In the genomic region with DNA sequence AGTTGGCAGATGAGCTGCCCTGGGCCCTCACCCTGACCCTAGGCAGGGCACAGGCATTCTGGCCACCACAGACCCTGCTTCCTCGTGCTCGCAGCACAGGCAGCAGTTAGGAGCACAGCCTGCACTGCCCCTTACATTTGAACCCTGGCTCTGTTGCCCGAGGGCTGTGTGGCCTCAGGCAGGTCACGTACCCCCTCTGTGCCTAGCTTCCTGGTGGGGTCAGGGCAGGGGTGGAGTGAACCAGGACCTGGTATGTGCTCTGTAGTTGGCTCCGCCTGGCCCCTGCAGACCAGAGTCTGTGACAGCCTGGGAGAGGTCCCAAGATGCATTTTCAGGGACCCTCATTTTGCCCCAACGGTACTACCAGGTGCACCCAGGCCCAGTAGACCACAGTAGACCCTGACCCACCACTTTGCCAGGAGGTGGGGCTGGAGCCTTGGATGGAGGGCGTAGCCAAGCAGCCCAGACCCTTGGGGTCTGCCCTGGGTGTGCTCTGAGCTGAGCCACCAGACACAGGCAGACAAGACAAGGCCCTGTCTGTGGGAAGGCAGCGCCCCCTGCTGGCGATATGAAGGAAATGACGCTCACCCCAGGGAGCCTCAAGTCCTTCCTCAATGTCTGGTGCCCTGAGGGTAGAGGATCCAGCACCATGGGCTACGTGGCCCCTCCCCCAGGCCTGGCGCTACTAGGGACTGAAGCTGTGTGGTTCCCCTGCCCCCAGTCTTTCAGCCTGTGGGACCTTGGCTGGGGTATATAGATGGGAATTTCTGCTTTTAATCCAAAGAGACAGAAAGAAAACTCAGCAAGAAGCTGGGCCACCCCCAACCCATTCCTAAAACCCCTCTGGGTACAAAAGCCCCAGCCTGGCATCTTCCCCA, we compare ENCODE assay signal across 7 cellular contexts. TPM values are rescaled to one million over a fixed set of nuclear protein-coding genes. Genes with fewer than 3 reads are reported as not detected.
DNase-seq lines count a peak whose midpoint lies in the region; ATAC-seq, FAIRE-seq and TF ChIP-seq lines count a peak whose summit lies in the region.

No MANE protein-coding gene starts in this region.

- TF ChIP-seq CTCF in adrenal gland (IDR thresholded peaks at IDR 0.05): peak; percentile 90 to 97 (median 94)
- peak; percentile 90 to 98 (median 96) for TF ChIP-seq CTCF in heart left ventricle (IDR thresholded peaks at IDR 0.05)
- TF ChIP-seq CTCF in psoas muscle (IDR thresholded peaks at IDR 0.05): peak; percentile 99
- peak; percentile 96 to 98 (median 97) for TF ChIP-seq CTCF in uterus (IDR thresholded peaks at IDR 0.05)

- TF ChIP-seq POLR2A in GM12891 (IDR thresholded peaks at IDR 0.05; ENCODE audit: low read depth, low read length): no peak
- TF ChIP-seq POLR2A in adrenal gland (IDR thresholded peaks at IDR 0.05): no peak
- no peak for TF ChIP-seq POLR2A in heart left ventricle (IDR thresholded peaks at IDR 0.05)
- TF ChIP-seq POLR2A in uterus (IDR thresholded peaks at IDR 0.05): peak in 1 of 2 donors; percentile 23

- no peaks in the 10 kb centered on the region for H3K9me3 ChIP-seq in adrenal gland (replicated peaks in 1 of 3)
- H3K9me3 ChIP-seq in heart left ventricle: no peaks in the 10 kb centered on the region
- no peaks in the 10 kb centered on the region for H3K9me3 ChIP-seq in psoas muscle
- H3K9me3 ChIP-seq in uterus: no peaks in the 10 kb centered on the region

- H3K4me3 ChIP-seq in adrenal gland (no peak overlapping the region), heart left ventricle (no peak overlapping the region), psoas muscle (no peak overlapping the region), uterus (no peak overlapping the region)

- DNase-seq in GM12891 (ENCODE audit: insufficient read length, low spot score) (peak; percentile 93), NCI-H1105 treated with DMSO at 0.1 percent for 48 hours (lab: John Stamatoyannopoulos, UW) (peak; percentile 82), SW480 (ENCODE audit: low spot score) (peak; percentile 76), adrenal gland (peak; percentile 68 to 92 (median 80)), heart left ventricle (peak; percentile 80 to 91 (median 84)), psoas muscle (peak; percentile 87 to 91), uterus (peak; percentile 85 to 91)

- H3K4me1 ChIP-seq in adrenal gland (replicated peaks in 1 of 2): peaks cover 7 to 16% of the 10 kb centered on the region in 2 donors
- H3K4me1 ChIP-seq in heart left ventricle: peaks cover 0 to 98% (median 77%) of the 10 kb centered on the region in 12 donors
- peaks cover 25% of the 10 kb centered on the region for H3K4me1 ChIP-seq in psoas muscle
- peaks cover 24 to 50% of the 10 kb centered on the region in 2 donors for H3K4me1 ChIP-seq in uterus

- 34 to 44% (median 38%) methylated on average over 6 to 12 of the region's 12 CpGs for WGBS in adrenal gland, 4 donors
- 43 to 48% (median 44%) methylated on average over 10 to 12 of the region's 12 CpGs for WGBS in heart left ventricle, 4 donors
- 36 to 49% (median 36%) methylated on average over 12 of the region's 12 CpGs for WGBS in psoas muscle, 3 donors

- ATAC-seq in heart left ventricle (peak; percentile 36 to 75 (median 62)), psoas muscle (peak; percentile 76 to 83 (median 80))

- H3K27me3 ChIP-seq in adrenal gland (peaks cover 8% of the 10 kb centered on the region), heart left ventricle (peaks cover 0 to 12% (median 0%) of the 10 kb centered on the region in 9 donors), psoas muscle (ENCODE audit: insufficient read depth in 3 of 3, low read length in 2 of 3) (no peaks in the 10 kb centered on the region), uterus (no peaks in the 10 kb centered on the region)

- intact Hi-C loops in adrenal gland (cut with DNase I) (loop anchor here (2.0 to 5.0 kb wide), 2 partner anchors 111 to 115 kb away; no protein-coding TSS in a partner anchor), heart left ventricle (cut with DNase I) (loop anchor here (1.0 to 10.0 kb wide), 9 partner anchors 31 to 209 kb away; a partner anchor contains a TSS), psoas muscle (cut with DNase I) (loop anchor here (1.0 to 2.0 kb wide), 2 partner anchors 115 kb away; no protein-coding TSS in a partner anchor), uterus (cut with DNase I; ENCODE audit: low total_unique reads) (loop anchor here (5.0 kb wide), 1 partner anchor 116 kb away; no protein-coding TSS in a partner anchor)

- peak; percentile 99 for FAIRE-seq in GM12891 (lab: Jason Lieb, UNC)

- peak overlapping the region in 1 of 5 donors; percentile 21 for H3K27ac ChIP-seq in adrenal gland
- H3K27ac ChIP-seq in heart left ventricle: peak overlapping the region; percentile 36 to 96 (median 82)
- H3K27ac ChIP-seq in psoas muscle: peak overlapping the region; percentile 74
- H3K27ac ChIP-seq in uterus: peak overlapping the region; percentile 87 to 93

- no peaks in the 10 kb centered on the region for H3K36me3 ChIP-seq in adrenal gland (replicated peaks in 1 of 2)
- peaks cover 0 to 26% (median 13%) of the 10 kb centered on the region in 9 donors for H3K36me3 ChIP-seq in heart left ventricle
- H3K36me3 ChIP-seq in psoas muscle (ENCODE audit: insufficient read depth in 1 of 2, low read depth in 1 of 2): peaks cover 0 to 53% of the 10 kb centered on the region in 2 donors
- H3K36me3 ChIP-seq in uterus: no peaks in the 10 kb centered on the region

TF ChIP-seq in GM12891, 5 proteins besides CTCF, POLR2A, EP300 and RAD21:
- TF ChIP-seq PAX5 (IDR thresholded peaks at IDR 0.05; ENCODE audit: insufficient read depth, low read length, severe bottlenecking) (no peak), POLR2AphosphoS5 (IDR thresholded peaks at IDR 0.05; ENCODE audit: low read depth, low read length) (no peak), SPI1 (IDR thresholded peaks at IDR 0.05; ENCODE audit: low read depth, low read length) (no peak), TAF1 (IDR thresholded peaks at IDR 0.05; ENCODE audit: low read depth, low read length) (no peak), POU2F2 (IDR thresholded peaks at IDR 0.05; ENCODE audit: low read depth, low read length) (no peak)

RNA-seq across cellular contexts. Expression of a gene that starts 9.0 kb away (rescaled TPM):
- polyA plus RNA-seq in GM12891 (2012; ENCODE audit: low read depth, missing spikeins): 5.6 TPM
- total RNA-seq in adrenal gland (10 to 100 TPM in 5 of 8 donors, 1 to 10 TPM in 3; 4.3 to 22.5 (median 13.2) TPM), heart left ventricle (10 to 100 TPM in 3 of 9 donors, 1 to 10 TPM in 6; 5.2 to 19.1 (median 8.3) TPM), psoas muscle (1 to 10 TPM; 2.1 to 4.6 (median 3.2) TPM), uterus (10 to 100 TPM in 3 of 4 donors, 1 to 10 TPM in 1; 2.6 to 15.5 (median 11.1) TPM)
- polyA plus RNA-seq in adrenal gland (10 to 100 TPM in 1 of 3 donors, 1 to 10 TPM in 1, under 1 TPM in 1; 0.38 to 18.7 (median 7.9) TPM), heart left ventricle (1 to 10 TPM; 7.7 to 8.4 TPM), psoas muscle (1 to 10 TPM; 1.1 to 3.4 (median 1.1) TPM)

RNA-seq across cellular contexts. Expression of a gene that starts 22.9 kb away (rescaled TPM):
- polyA plus RNA-seq in GM12891 (2012; ENCODE audit: low read depth, missing spikeins): 39.2 TPM
- 10 to 100 TPM; 13.4 to 48.0 (median 35.4) TPM for total RNA-seq in adrenal gland
- polyA plus RNA-seq in adrenal gland: 100 to 1,000 TPM in 2 of 3 donors, 10 to 100 TPM in 1; 15.5 to 229 (median 120) TPM
- 10 to 100 TPM; 15.1 to 22.6 (median 16.2) TPM for total RNA-seq in heart left ventricle
- 10 to 100 TPM; 26.4 to 32.4 TPM for polyA plus RNA-seq in heart left ventricle
- 10 to 100 TPM; 31.6 to 45.3 (median 35.1) TPM for total RNA-seq in psoas muscle
- 10 to 100 TPM; 42.3 to 87.1 (median 45.4) TPM for polyA plus RNA-seq in psoas muscle
- 10 to 100 TPM; 23.2 to 99.4 (median 33.6) TPM for total RNA-seq in uterus

RNA-seq across cellular contexts. Expression of a gene that starts 24.4 kb away (rescaled TPM):
- polyA plus RNA-seq in GM12891 (2012; ENCODE audit: low read depth, missing spikeins): 24.0 TPM
- total RNA-seq in adrenal gland (10 to 100 TPM; 26.7 to 67.0 (median 48.0) TPM), heart left ventricle (10 to 100 TPM; 28.7 to 88.2 (median 41.8) TPM), psoas muscle (10 to 100 TPM; 32.1 to 48.9 (median 37.9) TPM), uterus (10 to 100 TPM; 13.4 to 28.1 (median 15.8) TPM)
- polyA plus RNA-seq in adrenal gland (10 to 100 TPM; 12.4 to 47.7 (median 14.8) TPM), heart left ventricle (10 to 100 TPM; 49.6 to 74.2 TPM), psoas muscle (10 to 100 TPM; 11.9 to 63.4 (median 45.8) TPM)

RNA-seq across cellular contexts. Expression of a gene that starts 56.5 kb away (rescaled TPM):
- 42.4 TPM for polyA plus RNA-seq in GM12891 (2012; ENCODE audit: low read depth, missing spikeins)
- total RNA-seq in adrenal gland: 10 to 100 TPM; 30.5 to 90.7 (median 65.0) TPM
- polyA plus RNA-seq in adrenal gland: 100 to 1,000 TPM in 2 of 3 donors, 10 to 100 TPM in 1; 16.0 to 182 (median 159) TPM
- 10 to 100 TPM; 24.0 to 48.8 (median 35.8) TPM for total RNA-seq in heart left ventricle
- polyA plus RNA-seq in heart left ventricle: 10 to 100 TPM; 52.5 to 64.7 TPM
- 10 to 100 TPM; 18.5 to 20.4 (median 19.3) TPM for total RNA-seq in psoas muscle
- 10 to 100 TPM; 34.5 to 63.3 (median 43.6) TPM for polyA plus RNA-seq in psoas muscle
- 10 to 100 TPM; 42.2 to 72.1 (median 44.8) TPM for total RNA-seq in uterus

RNA-seq across cellular contexts. Expression of a gene that starts 56.6 kb away (rescaled TPM):
- 61.4 TPM for polyA plus RNA-seq in GM12891 (2012; ENCODE audit: low read depth, missing spikeins)
- total RNA-seq in adrenal gland (100 to 1,000 TPM in 2 of 8 donors, 10 to 100 TPM in 6; 36.4 to 121 (median 61.8) TPM), heart left ventricle (100 to 1,000 TPM in 1 of 9 donors, 10 to 100 TPM in 8; 17.6 to 101 (median 29.1) TPM), psoas muscle (10 to 100 TPM; 16.8 to 31.2 (median 29.9) TPM), uterus (100 to 1,000 TPM in 1 of 4 donors, 10 to 100 TPM in 3; 15.1 to 108 (median 66.7) TPM)
- polyA plus RNA-seq in adrenal gland (100 to 1,000 TPM in 1 of 3 donors, 10 to 100 TPM in 1, 1 to 10 TPM in 1; 7.4 to 120 (median 97.1) TPM), heart left ventricle (10 to 100 TPM; 21.8 to 35.7 TPM), psoas muscle (10 to 100 TPM; 12.9 to 62.7 (median 18.2) TPM)
